ENCODE assay signal across 8 cellular contexts in the genomic region with DNA sequence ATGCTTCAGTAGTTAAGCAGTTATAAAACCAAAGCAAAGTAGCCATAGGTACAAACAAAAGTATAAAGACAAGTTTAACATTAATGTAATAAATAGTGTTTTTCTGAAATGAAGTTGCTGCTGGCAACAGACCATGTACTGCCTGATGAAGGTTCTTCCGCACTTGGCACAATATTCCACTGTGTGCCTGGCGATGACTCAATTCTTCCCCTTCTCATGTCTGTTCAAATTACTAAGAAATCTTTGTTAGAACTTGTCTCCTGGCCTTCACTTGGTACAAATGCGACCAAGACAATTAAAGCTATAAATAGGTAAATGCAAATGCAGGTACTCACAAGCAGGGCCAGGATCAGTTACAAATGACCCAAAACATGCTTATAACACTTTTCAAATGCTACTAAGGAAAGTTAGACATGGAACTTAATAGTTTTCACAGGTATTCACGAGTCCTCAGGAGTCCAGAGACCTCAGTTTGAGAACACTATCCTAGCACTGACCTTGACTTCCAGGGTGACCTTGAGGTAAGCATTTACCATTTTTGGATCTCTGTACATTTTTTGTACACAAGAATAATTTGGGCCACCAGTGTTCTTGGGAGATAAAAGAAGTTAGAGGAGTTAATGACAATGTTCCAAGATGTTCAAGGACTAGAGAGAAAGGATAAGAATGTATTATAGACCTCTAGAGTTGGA. TPM values are rescaled to one million over a fixed set of nuclear protein-coding genes. Genes with fewer than 3 reads are reported as not detected.
A peak's percentile ranks its signal among the peaks of the same experiment; 100 is the strongest.
DNase-seq lines count a peak whose midpoint lies in the region; ATAC-seq and TF ChIP-seq lines count a peak whose summit lies in the region.

No MANE protein-coding gene starts in this region.

- DNase-seq in stimulated activated naive CD8-positive, alpha-beta T cell treated with anti-CD3 and anti-CD28 coated beads, Interleukin-15, Interleukin-2, amounts not matched to agents 100 U/mL and 50 U/mL, for 24 hours = no peak
- DNase-seq in brain microvascular endothelial cell (peak; percentile 71), NCI-H510A treated with DMSO at 0.1 percent for 48 hours (lab: John Stamatoyannopoulos, UW) (no peak)
- DNase-seq in stimulated activated CD8-positive, alpha-beta memory T cell treated with anti-CD3 and anti-CD28 coated beads, Interleukin-4, amount 100 ng/mL, for 48 hours = no peak
- no peak for DNase-seq in CD8-positive, alpha-beta T cell
- DNase-seq in stimulated activated CD4-positive, alpha-beta T cell treated with anti-CD3 and anti-CD28 coated beads, Interleukin-4, amount 100 ng/mL, for 24 hours = no peak

- H3K27me3 ChIP-seq in brain microvascular endothelial cell (replicated peaks) (no peaks in the 10 kb centered on the region), muscle layer of duodenum (ENCODE audit: low read depth, low read length) (no peaks in the 10 kb centered on the region)
- no peaks in the 10 kb centered on the region for H3K27me3 ChIP-seq in CD8-positive, alpha-beta T cell (ENCODE audit: insufficient read depth, low read length)

- H3K27ac ChIP-seq in brain microvascular endothelial cell (no peak overlapping the region), muscle layer of duodenum (ENCODE audit: low read length) (peak overlapping the region; percentile 57)
- no peak overlapping the region for H3K27ac ChIP-seq in CD8-positive, alpha-beta T cell (ENCODE audit: low read depth, low read length)

- H3K4me1 Mint-ChIP-seq in stimulated activated naive CD8-positive, alpha-beta T cell treated with anti-CD3 and anti-CD28 coated beads, Interleukin-15, Interleukin-2, amounts not matched to agents 100 ng/mL and 50 ng/mL, for 24 hours (ENCODE audit: low read depth) = peaks cover 57% of the 10 kb centered on the region
- H3K4me1 Mint-ChIP-seq in CD8-positive, alpha-beta T cell (ENCODE audit: low read depth) = peaks cover 24% of the 10 kb centered on the region

- peak overlapping the region; percentile 49 for H3K4me3 Mint-ChIP-seq in stimulated activated naive CD8-positive, alpha-beta T cell treated with anti-CD3 and anti-CD28 coated beads, Interleukin-15, Interleukin-2, amounts not matched to agents 100 ng/mL and 50 ng/mL, for 24 hours
- no peak overlapping the region for H3K4me3 Mint-ChIP-seq in CD8-positive, alpha-beta T cell

- H3K27ac Mint-ChIP-seq in stimulated activated naive CD8-positive, alpha-beta T cell treated with anti-CD3 and anti-CD28 coated beads, Interleukin-15, Interleukin-2, amounts not matched to agents 100 ng/mL and 50 ng/mL, for 24 hours = peak overlapping the region; percentile 79
- no peak overlapping the region for H3K27ac Mint-ChIP-seq in CD8-positive, alpha-beta T cell

- H3K4me3 ChIP-seq in brain microvascular endothelial cell (ENCODE audit: low read depth, low read length) = no peak overlapping the region
- H3K4me3 ChIP-seq in muscle layer of duodenum (ENCODE audit: low read depth in 1 of 2, low read length in 2 of 2) = no peak overlapping the region
- no peak overlapping the region for H3K4me3 ChIP-seq in CD8-positive, alpha-beta T cell (ENCODE audit: low read depth, low read length)

- H3K4me1 ChIP-seq in muscle layer of duodenum (ENCODE audit: control insufficient read depth in 1 of 2, insufficient read depth in 2 of 2, low read length in 2 of 2) = peaks cover 0 to 26% of the 10 kb centered on the region in 2 donors
- peaks cover 13% of the 10 kb centered on the region for H3K4me1 ChIP-seq in CD8-positive, alpha-beta T cell (ENCODE audit: insufficient read depth, low read length)

- H3K9me3 Mint-ChIP-seq in stimulated activated naive CD8-positive, alpha-beta T cell treated with anti-CD3 and anti-CD28 coated beads, Interleukin-15, Interleukin-2, amounts not matched to agents 100 ng/mL and 50 ng/mL, for 24 hours = peaks cover 13% of the 10 kb centered on the region
- peaks cover 8% of the 10 kb centered on the region for H3K9me3 Mint-ChIP-seq in CD8-positive, alpha-beta T cell

- no peaks in the 10 kb centered on the region for H3K36me3 ChIP-seq in brain microvascular endothelial cell (replicated peaks)
- H3K36me3 ChIP-seq in muscle layer of duodenum (ENCODE audit: control insufficient read depth in 1 of 2, insufficient read depth in 2 of 2, low read length in 2 of 2) = no peaks in the 10 kb centered on the region
- no peaks in the 10 kb centered on the region for H3K36me3 ChIP-seq in CD8-positive, alpha-beta T cell (ENCODE audit: insufficient read depth, low read length)

- intact Hi-C loops in CD8-positive, alpha-beta T cell (cut with DNase I, micrococcal nuclease) = loop anchor here (2.0 to 10.0 kb wide), 3 partner anchors 139 to 201 kb away; a partner anchor contains a TSS

- H3K9me3 ChIP-seq in muscle layer of duodenum (ENCODE audit: control insufficient read depth in 1 of 2, low read length in 2 of 2) = no peaks in the 10 kb centered on the region
- H3K9me3 ChIP-seq in CD8-positive, alpha-beta T cell (ENCODE audit: low read length) = peaks cover 6% of the 10 kb centered on the region

- no peak for TF ChIP-seq CTCF in brain microvascular endothelial cell (IDR thresholded peaks at IDR 0.05; ENCODE audit: low read depth, low read length, missing control alignments)
- TF ChIP-seq CTCF in CD8-positive, alpha-beta T cell (IDR thresholded peaks at IDR 0.05) = no peak

- in situ Hi-C loops in brain microvascular endothelial cell (cut with HindIII; ENCODE audit: low pct_ligation_motif_present, low sequenced_read_pairs) = no loop called here

- H3K36me3 Mint-ChIP-seq in stimulated activated naive CD8-positive, alpha-beta T cell treated with anti-CD3 and anti-CD28 coated beads, Interleukin-15, Interleukin-2, amounts not matched to agents 100 ng/mL and 50 ng/mL, for 24 hours (ENCODE audit: low read depth) = peaks cover 13% of the 10 kb centered on the region
- H3K36me3 Mint-ChIP-seq in CD8-positive, alpha-beta T cell = peaks cover 2% of the 10 kb centered on the region

- POLR2A ChIA-PET in CD8-positive, alpha-beta T cell (lab: Charles Lee) = no interaction called here

- no peaks in the 10 kb centered on the region for H3K27me3 Mint-ChIP-seq in stimulated activated naive CD8-positive, alpha-beta T cell treated with anti-CD3 and anti-CD28 coated beads, Interleukin-15, Interleukin-2, amounts not matched to agents 100 ng/mL and 50 ng/mL, for 24 hours
- H3K27me3 Mint-ChIP-seq in CD8-positive, alpha-beta T cell (ENCODE audit: low read depth) = no peaks in the 10 kb centered on the region

- CTCF ChIA-PET in CD8-positive, alpha-beta T cell (lab: Charles Lee) = interaction anchor here (1.2 to 4.9 kb wide), 12 partner anchors 8 to 197 kb away, joined by 3 to 113 read pairs (median 6); no protein-coding TSS in a partner anchor

- ATAC-seq in stimulated activated naive CD8-positive, alpha-beta T cell treated with anti-CD3 and anti-CD28 coated beads, Interleukin-15, Interleukin-2, amounts not matched to agents 100 U/mL and 50 U/mL, for 24 hours = no peak
- ATAC-seq in CD8-positive, alpha-beta T cell = no peak

RNA-seq across cellular contexts. Expression of a gene that starts 8.1 kb away (rescaled TPM):
- total RNA-seq in CD8-positive, alpha-beta T cell = 1 to 10 TPM; 5.9 to 8.0 TPM

RNA-seq across cellular contexts. Expression of a gene that starts 31.8 kb away (rescaled TPM):
- 1 to 10 TPM; 7.0 to 7.5 TPM for total RNA-seq in CD8-positive, alpha-beta T cell

RNA-seq across cellular contexts. Expression of a gene that starts 37.9 kb away (rescaled TPM):
- total RNA-seq in CD8-positive, alpha-beta T cell = 10 to 100 TPM; 19.5 to 20.6 TPM

RNA-seq across cellular contexts. Expression of a gene that starts 55.8 kb away (rescaled TPM):
- total RNA-seq in CD8-positive, alpha-beta T cell = not detected
